ENCODE assay signal across 7 cellular contexts in genomic region chr6:117829594-117830319, GRCh38.
A peak's percentile ranks its signal among the peaks of the same experiment; 100 is the strongest.
DNase-seq lines count a peak whose midpoint lies in the region; ATAC-seq and TF ChIP-seq lines count a peak whose summit lies in the region.

No MANE protein-coding gene starts in this region.

- TF ChIP-seq POLR2A in GM18505 (IDR thresholded peaks at IDR 0.05; ENCODE audit: borderline replicate concordance, extremely low read depth, insufficient read depth, insufficient read length) = no peak

- H3K4me1 ChIP-seq in HUES6 (ENCODE audit: control insufficient read depth, insufficient read depth, low read length) = peaks cover 6% of the 10 kb centered on the region
- no peaks in the 10 kb centered on the region for H3K4me1 ChIP-seq in adipocyte (ENCODE audit: control insufficient read depth, insufficient read depth, low read length)

- H3K36me3 ChIP-seq in HUES6 (ENCODE audit: control insufficient read depth, insufficient read depth, low read length) (no peaks in the 10 kb centered on the region), adipocyte (ENCODE audit: control insufficient read depth, insufficient read depth, low read length, severe bottlenecking) (no peaks in the 10 kb centered on the region)

- H3K27me3 ChIP-seq in HUES6 (ENCODE audit: control insufficient read depth, insufficient read depth, low read length) (no peaks in the 10 kb centered on the region), adipocyte (replicated peaks; ENCODE audit: control insufficient read depth, insufficient read depth, low read length) (no peaks in the 10 kb centered on the region)

- DNase-seq in adipocyte (ENCODE audit: low read depth) (peak; percentile 70), lung microvascular endothelial cell (ENCODE audit: low read depth in 2 of 2) (peak; percentile 29 to 79), T-helper 1 cell (no peak)
- DNase-seq in activated CD8-positive, alpha-beta memory T cell treated with anti-CD3 and anti-CD28 coated beads for 24 hours = no peak

- H3K9ac ChIP-seq in HUES6 (ENCODE audit: low read length) = peak overlapping the region; percentile 55
- H3K9ac ChIP-seq in adipocyte (ENCODE audit: low read length) = no peak overlapping the region

- ATAC-seq in GM18498 (IDR thresholded peaks at IDR 0.05; ENCODE audit: unreplicated experiment) (peak; percentile 54), GM18505 (IDR thresholded peaks at IDR 0.05; ENCODE audit: unreplicated experiment) (no peak)

- H3K27ac ChIP-seq in HUES6 (ENCODE audit: low read depth, low read length) = no peak overlapping the region

- peak overlapping the region; percentile 77 for H3K4me3 ChIP-seq in HUES6 (ENCODE audit: low read depth, low read length)
- H3K4me3 ChIP-seq in adipocyte (ENCODE audit: low read length) = peak overlapping the region; percentile 61

- H3K9me3 ChIP-seq in HUES6 (ENCODE audit: control insufficient read depth, insufficient read depth, low read depth, low read length) (no peaks in the 10 kb centered on the region), adipocyte (ENCODE audit: control insufficient read depth, low read length) (no peaks in the 10 kb centered on the region)

Comparison
In these comparisons a context has a peak if more than half of its experiments do, and no peak if none do; other contexts are left out.
1. DNase-seq: peak in adipocyte (single experiment) and lung microvascular endothelial cell (2 of 2); none in activated CD8-positive, alpha-beta memory T cell treated with anti-CD3 and anti-CD28 coated beads for 24 hours (single experiment) and T-helper 1 cell (0 of 5).